In genomic region chr18:28766721-28767120, GRCh38 we compare ENCODE assay signal across 1 cellular context.
TF ChIP-seq lines count a peak whose summit lies in the region.

No MANE protein-coding gene starts in this region.

TF ChIP-seq in SK-N-SH, 30 proteins besides CTCF, POLR2A, EP300 and RAD21 (continued from another document):
- TF ChIP-seq, protein P1, sequence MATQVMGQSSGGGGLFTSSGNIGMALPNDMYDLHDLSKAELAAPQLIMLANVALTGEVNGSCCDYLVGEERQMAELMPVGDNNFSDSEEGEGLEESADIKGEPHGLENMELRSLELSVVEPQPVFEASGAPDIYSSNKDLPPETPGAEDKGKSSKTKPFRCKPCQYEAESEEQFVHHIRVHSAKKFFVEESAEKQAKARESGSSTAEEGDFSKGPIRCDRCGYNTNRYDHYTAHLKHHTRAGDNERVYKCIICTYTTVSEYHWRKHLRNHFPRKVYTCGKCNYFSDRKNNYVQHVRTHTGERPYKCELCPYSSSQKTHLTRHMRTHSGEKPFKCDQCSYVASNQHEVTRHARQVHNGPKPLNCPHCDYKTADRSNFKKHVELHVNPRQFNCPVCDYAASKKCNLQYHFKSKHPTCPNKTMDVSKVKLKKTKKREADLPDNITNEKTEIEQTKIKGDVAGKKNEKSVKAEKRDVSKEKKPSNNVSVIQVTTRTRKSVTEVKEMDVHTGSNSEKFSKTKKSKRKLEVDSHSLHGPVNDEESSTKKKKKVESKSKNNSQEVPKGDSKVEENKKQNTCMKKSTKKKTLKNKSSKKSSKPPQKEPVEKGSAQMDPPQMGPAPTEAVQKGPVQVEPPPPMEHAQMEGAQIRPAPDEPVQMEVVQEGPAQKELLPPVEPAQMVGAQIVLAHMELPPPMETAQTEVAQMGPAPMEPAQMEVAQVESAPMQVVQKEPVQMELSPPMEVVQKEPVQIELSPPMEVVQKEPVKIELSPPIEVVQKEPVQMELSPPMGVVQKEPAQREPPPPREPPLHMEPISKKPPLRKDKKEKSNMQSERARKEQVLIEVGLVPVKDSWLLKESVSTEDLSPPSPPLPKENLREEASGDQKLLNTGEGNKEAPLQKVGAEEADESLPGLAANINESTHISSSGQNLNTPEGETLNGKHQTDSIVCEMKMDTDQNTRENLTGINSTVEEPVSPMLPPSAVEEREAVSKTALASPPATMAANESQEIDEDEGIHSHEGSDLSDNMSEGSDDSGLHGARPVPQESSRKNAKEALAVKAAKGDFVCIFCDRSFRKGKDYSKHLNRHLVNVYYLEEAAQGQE (IDR thresholded peaks at IDR 0.05; ENCODE audit: low read depth, low read length) = no peak
- no peak for TF ChIP-seq FOSL2 (IDR thresholded peaks at IDR 0.05; ENCODE audit: borderline replicate concordance, low read depth)
TF ChIP-seq in SK-N-SH: peak in this region for 0.
